In the genomic region with DNA sequence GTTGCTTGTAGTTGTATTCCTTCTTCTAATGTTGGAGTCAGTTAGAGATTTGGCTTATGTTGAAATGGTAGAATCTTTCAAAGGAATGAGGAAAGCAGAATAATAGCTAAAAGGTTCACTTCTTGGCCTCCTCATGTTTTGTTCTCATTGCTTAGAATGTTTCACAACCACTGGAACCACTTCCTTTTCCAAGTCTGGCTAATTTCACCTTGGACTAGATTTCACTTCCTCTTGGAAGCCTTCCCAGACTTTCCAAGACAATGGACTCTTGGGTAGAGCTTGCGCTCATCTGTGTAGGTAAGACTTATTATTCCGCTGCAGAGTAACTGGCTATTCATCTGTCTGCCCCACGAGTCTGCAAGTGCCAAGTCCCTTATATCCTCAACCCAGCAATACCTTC, we compare ENCODE assay signal across 13 cellular contexts. TPM values are rescaled to one million over a fixed set of nuclear protein-coding genes. Genes with fewer than 3 reads are reported as not detected.
DNase-seq lines count a peak whose midpoint lies in the region; ATAC-seq and TF ChIP-seq lines count a peak whose summit lies in the region.
"Had no signal": no experiment of that assay in that cellular context is flagged by ENCODE, and none has a peak within 500 bp of the region (broad histone marks: within the 10 kb centered on the region; RNA-seq: fewer than 3 reads in every experiment).

No MANE protein-coding gene starts in this region.

- peak; percentile 97 for ATAC-seq in PC-3
- no peak for ATAC-seq in HG02840 (IDR thresholded peaks at IDR 0.05; ENCODE audit: low FRiP score, unreplicated experiment)
- no peak for ATAC-seq in stimulated activated naive CD8-positive, alpha-beta T cell treated with anti-CD3 and anti-CD28 coated beads, Interleukin-15, Interleukin-2, amounts not matched to agents 100 U/mL and 50 U/mL, for 24 hours
- ATAC-seq: K562, T-helper 17 cell had no signal

- H3K27me3 ChIP-seq in PC-3 (ENCODE audit: low read length) (0 out of 2 replicates have a peak, but pooled peaks cover 3% of the 10 kb centered on the region), brain microvascular endothelial cell (replicated peaks) (no peaks in the 10 kb centered on the region)

- no peaks in the 10 kb centered on the region for H3K36me3 Mint-ChIP-seq in Calu3 (ENCODE audit: insufficient read depth, unreplicated experiment)
- H3K36me3 Mint-ChIP-seq: brain had no signal

- H3K27ac Mint-ChIP-seq in Calu3 (ENCODE audit: unreplicated experiment), result no peak overlapping the region
- H3K27ac Mint-ChIP-seq: T-helper 17 cell had no signal

- CTCF ChIA-PET in Calu3 (lab: Charles Lee), result no interaction called here
- CTCF ChIA-PET in PC-3 (lab: Charles Lee), result no interaction called here

- TF ChIP-seq CTCF in Calu3 (IDR thresholded peaks at IDR 0.05; ENCODE audit: unreplicated experiment) (no peak), PC-3 (conservative IDR thresholded peaks at IDR 0.05; ENCODE audit: low read depth, low read length) (no peak), fibroblast of mammary gland (conservative IDR thresholded peaks at IDR 0.05; ENCODE audit: control insufficient read depth, insufficient read depth, low read depth, low read length) (no peak), brain microvascular endothelial cell (IDR thresholded peaks at IDR 0.05; ENCODE audit: low read depth, low read length, missing control alignments) (no peak)

- H4K20me1 ChIP-seq in PC-3 (ENCODE audit: low read length), result no peaks in the 10 kb centered on the region

- intact Hi-C loops in Calu3 (cut with micrococcal nuclease; ENCODE audit: unreplicated experiment), result no loop called here
- intact Hi-C loops in PC-3 (cut with micrococcal nuclease), result no loop called here

- peak overlapping the region; percentile 3; the same call in 1 of the 2 replicates for H3K4me2 ChIP-seq in PC-3 (ENCODE audit: low read length)

- H3K36me3 ChIP-seq in PC-3 (ENCODE audit: low read depth, low read length) (no peaks in the 10 kb centered on the region), brain microvascular endothelial cell (replicated peaks) (no peaks in the 10 kb centered on the region)

- H3K4me1 ChIP-seq in PC-3 (ENCODE audit: insufficient read depth, low read length), result peaks cover 10% of the 10 kb centered on the region

- POLR2A ChIA-PET in PC-3 (lab: Charles Lee; ENCODE audit: unreplicated experiment), result no interaction called here

- H3K9me2 ChIP-seq in PC-3 (replicated peaks; ENCODE audit: low read length), result no peaks in the 10 kb centered on the region

- no peaks in the 10 kb centered on the region for H3F3A ChIP-seq in PC-3 (ENCODE audit: low read length, unreplicated experiment)

- no peak overlapping the region for H3K4me3 ChIP-seq in PC-3 (ENCODE audit: low read length)
- H3K4me3 ChIP-seq in fibroblast of mammary gland (ENCODE audit: control insufficient read depth, low read depth, low read length), result no peak overlapping the region
- no peak overlapping the region for H3K4me3 ChIP-seq in brain microvascular endothelial cell (ENCODE audit: low read depth, low read length)
- H3K4me3 ChIP-seq: K562 had no signal

- H2AFZ ChIP-seq in PC-3 (ENCODE audit: low read length), result 0 out of 2 replicates have a peak overlapping the region, but pooled peaks have one; percentile 12

- BruUV-seq in Calu3 (replicated peaks; lab: Mats Ljungman, UMichigan) (no TSS peak), PC-3 (replicated peaks; lab: Mats Ljungman, UMichigan) (no TSS peak)

- H3K4me1 Mint-ChIP-seq in Calu3 (ENCODE audit: low read depth, unreplicated experiment), result peaks cover 10% of the 10 kb centered on the region

- H3K4me3 Mint-ChIP-seq in Calu3 (ENCODE audit: low read depth, unreplicated experiment), result no peak overlapping the region
- H3K4me3 Mint-ChIP-seq: brain, T-helper 17 cell had no signal

- no peaks in the 10 kb centered on the region for H3K9me3 Mint-ChIP-seq in Calu3 (ENCODE audit: low read depth, unreplicated experiment)
- H3K9me3 Mint-ChIP-seq: brain had no signal

- DNase-seq in Calu3 (peak; percentile 19), PC-3 (peak; percentile 93), fibroblast of mammary gland (ENCODE audit: low read depth) (peak; percentile 82), mucosa of gallbladder (ENCODE audit: low spot score) (peak; percentile 84), brain microvascular endothelial cell (no peak), NCI-H82 treated with DMSO at 0.1 percent for 48 hours (lab: John Stamatoyannopoulos, UW; ENCODE audit: unreplicated experiment) (no peak)
- DNase-seq in stimulated activated naive CD8-positive, alpha-beta T cell treated with anti-CD3 and anti-CD28 coated beads, Interleukin-15, Interleukin-2, amounts not matched to agents 100 U/mL and 50 U/mL, for 24 hours, result no peak
- DNase-seq: activated CD8-positive, alpha-beta memory T cell treated with anti-CD3 and anti-CD28 coated beads, Interleukin-2, amount 50 U/mL, for 48 hours; NCI-H526 treated with DMSO at 0.1 percent for 48 hours; T-helper 17 cell had no signal

- no peaks in the 10 kb centered on the region for H3K79me2 ChIP-seq in PC-3 (ENCODE audit: low read length)

- H3K27ac ChIP-seq in PC-3 (ENCODE audit: low read length), result no peak overlapping the region
- H3K27ac ChIP-seq in brain microvascular endothelial cell, result no peak overlapping the region

- in situ Hi-C loops in brain microvascular endothelial cell (cut with HindIII; ENCODE audit: low pct_ligation_motif_present, low sequenced_read_pairs), result no loop called here

- peaks cover 27% of the 10 kb centered on the region for H3K27me3 Mint-ChIP-seq in Calu3 (ENCODE audit: unreplicated experiment)

- no peak overlapping the region for H3K9ac ChIP-seq in PC-3 (ENCODE audit: low read length)

- H3K9me3 ChIP-seq in PC-3 (ENCODE audit: low read length), result no peaks in the 10 kb centered on the region

RNA-seq across cellular contexts. Expression of gene SPATA18, which starts 8.3 kb away (rescaled TPM):
- total RNA-seq in Calu3 (2022) (not detected in 2 replicates), PC-3 (2014; rRNA removed) (not detected in 2 replicates), mucosa of gallbladder (20.1 TPM)

RNA-seq across cellular contexts. Expression of gene SGCB, which starts 21.3 kb away (rescaled TPM):
- 10.4 and 11.8 TPM in 2 replicates for total RNA-seq in Calu3 (2022)
- 17.3 and 17.7 TPM in 2 replicates for total RNA-seq in PC-3 (2014; rRNA removed)
- 62.5 TPM for total RNA-seq in mucosa of gallbladder

RNA-seq across cellular contexts. Expression of gene LRRC66, which starts 39.2 kb away (rescaled TPM):
- 0.15 TPM in 1 of 2 replicates, not detected in the other for total RNA-seq in Calu3 (2022)
- 0.58 and 1.1 TPM in 2 replicates for total RNA-seq in PC-3 (2014; rRNA removed)
- 1.9 TPM for total RNA-seq in mucosa of gallbladder
- total RNA-seq: K562 had no signal

Comparison
In these comparisons a context has a peak if more than half of its experiments do, and no peak if none do; other contexts are left out.
1. DNase-seq: peak in Calu3 (single experiment), PC-3 (single experiment), fibroblast of mammary gland (single experiment) and mucosa of gallbladder (single experiment); none in brain microvascular endothelial cell (single experiment), stimulated activated naive CD8-positive, alpha-beta T cell treated with anti-CD3 and anti-CD28 coated beads, Interleukin-15, Interleukin-2, amounts not matched to agents 100 U/mL and 50 U/mL, for 24 hours (single experiment) and NCI-H82 treated with DMSO at 0.1 percent for 48 hours (single experiment).
2. RNA of gene SPATA18, which starts 8.3 kb away (total RNA-seq): 20.1 TPM in mucosa of gallbladder (single experiment); not detected in Calu3 and not detected in PC-3; every median in the first group is over 10 times any median in the second.